ENCODE assay signal across 10 cellular contexts in genomic region chr1:31412205-31412604, GRCh38. TPM values are rescaled to one million over a fixed set of nuclear protein-coding genes. Genes with fewer than 3 reads are reported as not detected.
DNase-seq lines count a peak whose midpoint lies in the region; ATAC-seq and TF ChIP-seq lines count a peak whose summit lies in the region.
"Had no signal": no experiment of that assay in that cellular context is flagged by ENCODE, and none has a peak within 500 bp of the region (broad histone marks: within the 10 kb centered on the region; RNA-seq: fewer than 3 reads in every experiment).

No MANE protein-coding gene starts in this region.

- no peak for DNase-seq in CD4-positive, alpha-beta T cell
- no peak for DNase-seq in mammary epithelial cell
- DNase-seq in HAP-1 (ENCODE audit: low spot score in 2 of 2) = no peak
- DNase-seq: NCI-H1436 treated with DMSO at 0.1 percent for 48 hours had no signal

- H3K4me1 ChIP-seq in HUES48 (ENCODE audit: control insufficient read depth, insufficient read depth, low read length) (peaks cover 12% of the 10 kb centered on the region), mammary epithelial cell (ENCODE audit: insufficient read depth, low read length) (peaks cover 50% of the 10 kb centered on the region), HAP-1 (no peaks in the 10 kb centered on the region; the same call in 1 of the 2 replicates)

- H3K27me3 ChIP-seq in CD4-positive, alpha-beta T cell (ENCODE audit: control insufficient read depth, insufficient read depth, low read length) = peaks cover 66% of the 10 kb centered on the region
- peaks cover 7% of the 10 kb centered on the region for H3K27me3 ChIP-seq in HUES48 (ENCODE audit: control insufficient read depth, insufficient read depth, low read length)
- no peaks in the 10 kb centered on the region for H3K27me3 ChIP-seq in mammary epithelial cell (ENCODE audit: insufficient read depth, low read length)
- H3K27me3 ChIP-seq in HAP-1 (ENCODE audit: low read depth) = no peaks in the 10 kb centered on the region
- H3K27me3 ChIP-seq: upper lobe of left lung had no signal

- peak overlapping the region; percentile 78 for H3K4me3 Mint-ChIP-seq in CD4-positive, alpha-beta T cell
- peak overlapping the region; percentile 86 to 88 (median 87) for H3K4me3 Mint-ChIP-seq in nephron

- H3K9ac ChIP-seq in HUES48 (ENCODE audit: low read depth, low read length) = no peak overlapping the region
- no peak overlapping the region for H3K9ac ChIP-seq in mammary epithelial cell (ENCODE audit: insufficient read depth, low read length)

- CTCF ChIA-PET in CD4-positive, alpha-beta T cell (lab: Charles Lee) = no interaction called here
- CTCF ChIA-PET in mammary epithelial cell (lab: Charles Lee; ENCODE audit: low non-redundant PET) = no interaction called here

- peaks cover 47% of the 10 kb centered on the region for H3K79me2 ChIP-seq in mammary epithelial cell (ENCODE audit: insufficient read depth, low read length)

- 96% methylated on average over 2 of the region's 2 CpGs for WGBS in mammary epithelial cell (ENCODE audit: low coverage, missing lambda C conversion rate)

- H4K20me1 ChIP-seq in mammary epithelial cell (ENCODE audit: insufficient read depth, low read length) = no peaks in the 10 kb centered on the region

- H2AFZ ChIP-seq in mammary epithelial cell (ENCODE audit: low read depth, low read length) = no peak overlapping the region

- H3K4me2 ChIP-seq in mammary epithelial cell (ENCODE audit: insufficient read depth, low read depth, low read length) = peak overlapping the region; percentile 96

- 0 out of 2 replicates have a peak overlapping the region, but pooled peaks have one; percentile 95 for H3K4me3 ChIP-seq in HUES48 (ENCODE audit: low read depth, low read length)
- no peak overlapping the region for H3K4me3 ChIP-seq in mammary epithelial cell (replicated peaks in 1 of 3; ENCODE audit: insufficient read depth in 1 of 3, low read depth in 2 of 3, low read length in 3 of 3)
- H3K4me3 ChIP-seq in HAP-1 = no peak overlapping the region

- H3K27ac Mint-ChIP-seq in CD4-positive, alpha-beta T cell = no peak overlapping the region
- H3K27ac Mint-ChIP-seq in nephron = peak overlapping the region; percentile 78 to 92 (median 80)

- peaks cover 81% of the 10 kb centered on the region for H3K27me3 Mint-ChIP-seq in CD4-positive, alpha-beta T cell
- H3K27me3 Mint-ChIP-seq in nephron (ENCODE audit: low read depth) = peaks cover 40% of the 10 kb centered on the region

- in situ Hi-C loops in mammary epithelial cell (cut with MboI; ENCODE audit: low sequenced_read_pairs in 2 of 2) = no loop called here
- in situ Hi-C loops in HAP-1 (cut with MboI; ENCODE audit: low sequenced_read_pairs) = no loop called here

- no peaks in the 10 kb centered on the region for H3K36me3 Mint-ChIP-seq in CD4-positive, alpha-beta T cell (ENCODE audit: low read depth)
- peaks cover 2% of the 10 kb centered on the region for H3K36me3 Mint-ChIP-seq in nephron (ENCODE audit: low read depth)

- BruUV-seq in mammary epithelial cell (replicated peaks; lab: Mats Ljungman, UMichigan) = no TSS peak

- H3K36me3 ChIP-seq in HUES48 (ENCODE audit: control insufficient read depth, insufficient read depth, low read length) = peaks cover 9% of the 10 kb centered on the region; the same call in 1 of the 2 replicates
- H3K36me3 ChIP-seq in mammary epithelial cell (ENCODE audit: insufficient read depth, low read length) = peaks cover 3% of the 10 kb centered on the region
- H3K36me3 ChIP-seq in HAP-1 (replicated peaks) = no peaks in the 10 kb centered on the region
- H3K36me3 ChIP-seq: upper lobe of left lung had no signal

- H3K9me3 ChIP-seq in CD4-positive, alpha-beta T cell (ENCODE audit: control insufficient read depth, low read length) = no peaks in the 10 kb centered on the region
- H3K9me3 ChIP-seq in HUES48 (ENCODE audit: control insufficient read depth, insufficient read depth, low read length) (no peaks in the 10 kb centered on the region), mammary epithelial cell (replicated peaks; ENCODE audit: insufficient read depth, low read length) (no peaks in the 10 kb centered on the region), HAP-1 (no peaks in the 10 kb centered on the region)
- H3K9me3 ChIP-seq: upper lobe of left lung had no signal

- peaks cover 7% of the 10 kb centered on the region for H3K4me1 Mint-ChIP-seq in CD4-positive, alpha-beta T cell (ENCODE audit: low read depth)
- H3K4me1 Mint-ChIP-seq in nephron = peaks cover 33% of the 10 kb centered on the region

- intact Hi-C loops in CD4-positive, alpha-beta T cell (cut with DNase I, micrococcal nuclease) = no loop called here
- intact Hi-C loops in mammary epithelial cell (cut with micrococcal nuclease) = loop anchor here (10.0 kb wide), 1 partner anchor 293 kb away; the partner anchor contains the start of gene COL16A1

- no peak for TF ChIP-seq CTCF in CD4-positive, alpha-beta T cell (IDR thresholded peaks at IDR 0.05)
- TF ChIP-seq CTCF in mammary epithelial cell (conservative IDR thresholded peaks at IDR 0.05 in 1 of 2, IDR thresholded peaks at IDR 0.05 in 1 of 2; ENCODE audit: extremely low read depth in 1 of 2, insufficient read depth in 1 of 2, low read depth in 1 of 2, low read length in 2 of 2) (no peak), nephron (IDR thresholded peaks at IDR 0.05; ENCODE audit: unreplicated experiment in 3 of 3) (no peak)

- dilution Hi-C loops in mammary epithelial cell (cut with HindIII; ENCODE audit: low sequenced_read_pairs) = no loop called here

- no peak overlapping the region for H3K27ac ChIP-seq in CD4-positive, alpha-beta T cell (ENCODE audit: low read depth, low read length)
- H3K27ac ChIP-seq in HUES48 (ENCODE audit: low read depth, low read length) (no peak overlapping the region), mammary epithelial cell (ENCODE audit: insufficient read depth, low read depth, low read length) (no peak overlapping the region)

- POLR2A ChIA-PET in CD4-positive, alpha-beta T cell (lab: Charles Lee) = interaction anchor here (0.6 to 1.0 kb wide), 2 partner anchors 17 to 260 kb away, joined by 3 read pairs; no protein-coding TSS in a partner anchor

- no peaks in the 10 kb centered on the region for H3K9me3 Mint-ChIP-seq in CD4-positive, alpha-beta T cell
- H3K9me3 Mint-ChIP-seq in nephron = no peaks in the 10 kb centered on the region

- no peak for ATAC-seq in CD4-positive, alpha-beta T cell (ENCODE audit: poor library complexity)
- ATAC-seq in GM19324 (IDR thresholded peaks at IDR 0.05; ENCODE audit: low FRiP score, unreplicated experiment) (no peak), HG03520 (IDR thresholded peaks at IDR 0.05; ENCODE audit: unreplicated experiment) (no peak), GM19467 (IDR thresholded peaks at IDR 0.05; ENCODE audit: unreplicated experiment) (no peak)

RNA-seq across cellular contexts. Expression of gene SERINC2, which starts 0.8 kb away (rescaled TPM):
- total RNA-seq in CD4-positive, alpha-beta T cell = under 1 TPM in 1 of 2 experiments, not detected in 1; 0.11 TPM
- 100 to 1,000 TPM; 230 to 583 TPM for total RNA-seq in mammary epithelial cell
- polyA plus RNA-seq in mammary epithelial cell = 737 TPM
- polyA minus RNA-seq in mammary epithelial cell = 521 TPM

RNA-seq across cellular contexts. Expression of gene FABP3, which starts 39.3 kb away (rescaled TPM):
- not detected for total RNA-seq in CD4-positive, alpha-beta T cell
- under 1 TPM in 1 of 2 donors, not detected in 1; 0.33 TPM for total RNA-seq in mammary epithelial cell
- 0.24 TPM for polyA plus RNA-seq in mammary epithelial cell
- not detected for polyA minus RNA-seq in mammary epithelial cell

Comparison
In these comparisons a context has a peak if more than half of its experiments do, and no peak if none do; other contexts are left out.
1. RNA of gene SERINC2, which starts 0.8 kb away (total RNA-seq): 230 to 583 TPM in mammary epithelial cell; 0.11 TPM in CD4-positive, alpha-beta T cell; every median in the first group is over 100 times any median in the second.